Comparison of ENCODE assay signal across 1 cellular context in genomic region chr1:112727716-112728115, GRCh38.
TF ChIP-seq lines count a peak whose summit lies in the region.

No MANE protein-coding gene starts in this region.

TF ChIP-seq in SK-N-SH, 30 proteins besides CTCF, POLR2A, EP300 and RAD21 (continued from another document):
- TF ChIP-seq REST (IDR thresholded peaks at IDR 0.05; ENCODE audit: low read depth, low read length) (no peak), SIN3A (IDR thresholded peaks at IDR 0.05; ENCODE audit: borderline replicate concordance, low read depth, low read length) (no peak), USF2 (IDR thresholded peaks at IDR 0.05; ENCODE audit: borderline replicate concordance, low read depth, low read length) (no peak), NRF1 (IDR thresholded peaks at IDR 0.05; ENCODE audit: low read depth, low read length) (no peak), SMC3 (IDR thresholded peaks at IDR 0.05; ENCODE audit: low read depth, low read length) (no peak), MEF2A (IDR thresholded peaks at IDR 0.05; ENCODE audit: borderline replicate concordance, low read depth) (no peak), TCF12 (IDR thresholded peaks at IDR 0.05) (no peak)
